ENCODE assay signal across 9 cellular contexts in the genomic region with DNA sequence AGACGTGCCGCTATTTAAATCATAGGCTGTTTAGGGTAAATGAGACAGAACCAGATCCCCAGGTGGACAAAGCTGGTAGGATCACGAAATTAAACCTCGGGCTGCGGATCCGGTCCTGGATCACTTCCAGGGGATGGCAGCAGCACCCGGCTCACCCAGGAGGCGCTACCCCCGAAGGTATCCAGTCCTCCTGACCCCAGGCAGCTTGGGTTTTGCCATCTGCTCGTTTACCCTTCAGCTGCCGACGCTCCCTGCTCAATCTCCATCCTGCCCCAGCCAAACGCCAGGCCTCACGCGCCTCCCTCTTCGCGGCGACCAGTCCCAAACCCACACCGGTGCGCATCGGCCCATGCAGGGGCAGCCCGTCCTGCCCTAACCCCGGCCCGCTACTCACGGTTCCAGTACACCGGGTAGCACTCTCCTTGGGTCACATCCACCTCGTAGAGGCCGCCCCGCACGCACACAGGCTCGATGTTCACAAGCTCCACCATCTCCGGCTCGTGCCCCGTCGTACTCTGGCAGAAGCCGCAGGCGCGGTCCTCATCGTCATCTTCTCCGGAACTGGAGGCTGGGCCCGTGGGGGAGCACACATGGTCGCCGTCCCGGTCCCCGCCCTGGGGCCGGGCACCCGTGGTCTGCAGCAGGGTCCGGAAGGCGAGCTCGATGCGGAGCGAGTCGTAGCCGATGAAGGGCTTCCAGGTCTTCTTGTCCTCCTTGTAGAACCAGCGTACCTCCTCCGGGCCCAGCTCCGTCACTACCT. TPM values are rescaled to one million over a fixed set of nuclear protein-coding genes. Genes with fewer than 3 reads are reported as not detected.
DNase-seq lines count a peak whose midpoint lies in the region; ATAC-seq, FAIRE-seq and TF ChIP-seq lines count a peak whose summit lies in the region.
"Had no signal": no experiment of that assay in that cellular context is flagged by ENCODE, and none has a peak within 500 bp of the region (broad histone marks: within the 10 kb centered on the region; RNA-seq: fewer than 3 reads in every experiment).

No MANE protein-coding gene starts in this region.

- peaks cover 60% of the 10 kb centered on the region for H3K4me1 Mint-ChIP-seq in CD8-positive, alpha-beta T cell (ENCODE audit: low read depth)

- POLR2A ChIA-PET in CD8-positive, alpha-beta T cell (lab: Charles Lee) = interaction anchor here (0.5 to 5.4 kb wide), 29 partner anchors 9 to 1933 kb away, joined by 3 to 73 read pairs (median 4); a partner anchor contains a TSS

- CTCF ChIA-PET in CD8-positive, alpha-beta T cell (lab: Charles Lee) = interaction anchor here (0.7 to 2.6 kb wide), 8 partner anchors 10 to 191 kb away, joined by 3 to 16 read pairs (median 3); no protein-coding TSS in a partner anchor

- H3K9me3 ChIP-seq in CD8-positive, alpha-beta T cell (ENCODE audit: low read length) = no peaks in the 10 kb centered on the region

- peaks cover 44% of the 10 kb centered on the region for H3K4me1 ChIP-seq in CD8-positive, alpha-beta T cell (ENCODE audit: insufficient read depth, low read length)

- no peak for FAIRE-seq in frontal cortex (lab: Jason Lieb, UNC)
- FAIRE-seq: colon had no signal

- no peaks in the 10 kb centered on the region for H3K27me3 ChIP-seq in CD8-positive, alpha-beta T cell (ENCODE audit: insufficient read depth, low read length)

- no peaks in the 10 kb centered on the region for H3K9me3 Mint-ChIP-seq in CD8-positive, alpha-beta T cell

- peak overlapping the region; percentile 86 for H3K4me3 ChIP-seq in CD8-positive, alpha-beta T cell (ENCODE audit: low read depth, low read length)

- H3K27ac ChIP-seq in CD8-positive, alpha-beta T cell (ENCODE audit: low read depth, low read length) = peak overlapping the region; percentile 77
- peak overlapping the region; percentile 40 for H3K27ac ChIP-seq in temporal lobe (ENCODE audit: low read depth, low read length)

- H3K36me3 ChIP-seq in CD8-positive, alpha-beta T cell (ENCODE audit: insufficient read depth, low read length) = no peaks in the 10 kb centered on the region

- peak; percentile 30 for TF ChIP-seq CTCF in CD8-positive, alpha-beta T cell (IDR thresholded peaks at IDR 0.05)

- no peaks in the 10 kb centered on the region for H3K27me3 Mint-ChIP-seq in CD8-positive, alpha-beta T cell (ENCODE audit: low read depth)

- peak overlapping the region; percentile 99 for H3K4me3 Mint-ChIP-seq in CD8-positive, alpha-beta T cell

- H3K27ac Mint-ChIP-seq in CD8-positive, alpha-beta T cell = peak overlapping the region; percentile 95

- peak; percentile 41 for ATAC-seq in CD8-positive, alpha-beta T cell
- peak; percentile 21 for ATAC-seq in GM19463 (IDR thresholded peaks at IDR 0.05; ENCODE audit: unreplicated experiment)

- DNase-seq in CD8-positive, alpha-beta T cell = peak; percentile 39 to 83 (median 67)
- DNase-seq in HT-29 (ENCODE audit: low spot score) (peak; percentile 59), RPMI7951 (ENCODE audit: low read depth) (peak; percentile 59), frontal cortex (ENCODE audit: low spot score in 2 of 2) (peak; percentile 49 to 51), nucleus accumbens (lab: John Stamatoyannopoulos, UW) (peak in 49 of 56 donors; percentile 3 to 71 (median 43))
- DNase-seq in activated gamma-delta T cell treated with anti-CD3 and anti-CD28 coated beads, Interleukin-2, amount 50 U/mL, for 16 hours (ENCODE audit: low read depth) = peak; percentile 51

- intact Hi-C loops in CD8-positive, alpha-beta T cell (cut with DNase I, micrococcal nuclease) = loop anchor here (1.0 to 10.0 kb wide), 16 partner anchors 17 to 1500 kb away; a partner anchor contains a TSS

- H3K36me3 Mint-ChIP-seq in CD8-positive, alpha-beta T cell = peaks cover 12% of the 10 kb centered on the region

RNA-seq across cellular contexts. Expression of a gene that starts 1.1 kb away (rescaled TPM):
- 10 to 100 TPM; 40.1 to 44.3 TPM for total RNA-seq in CD8-positive, alpha-beta T cell
- total RNA-seq in HT-29 (2014; rRNA removed; shearing (Covaris generic)) = 6.8 and 7.0 TPM in 2 replicates
- total RNA-seq in RPMI7951 (2014; rRNA removed; shearing (Covaris generic)) = 12.4 and 14.9 TPM in 2 replicates
- 24.5 TPM for total RNA-seq in frontal cortex
- total RNA-seq in temporal lobe = 20.9 TPM

Comparison
In these comparisons a context has a peak if more than half of its experiments do, and no peak if none do; other contexts are left out.
1. Peak in every context shown above with its lines: DNase-seq, ATAC-seq, H3K4me3 ChIP-seq and H3K27ac ChIP-seq.